Comparison of ENCODE assay signal across 10 cellular contexts in genomic region chr4:103306870-103307345, GRCh38.
DNase-seq lines count a peak whose midpoint lies in the region; ATAC-seq and TF ChIP-seq lines count a peak whose summit lies in the region.
"Had no signal": no experiment of that assay in that cellular context is flagged by ENCODE, and none has a peak within 500 bp of the region (broad histone marks: within the 10 kb centered on the region; RNA-seq: fewer than 3 reads in every experiment).

No MANE protein-coding gene starts in this region.

- H3K27me3 Mint-ChIP-seq in Calu3 (ENCODE audit: unreplicated experiment) = no peaks in the 10 kb centered on the region
- H3K27me3 Mint-ChIP-seq: central memory CD8-positive, alpha-beta T cell had no signal

- peak overlapping the region; percentile 58 for H3K4me3 ChIP-seq in SJCRH30
- no peak overlapping the region for H3K4me3 ChIP-seq in spleen
- H3K4me3 ChIP-seq: BLaER1 treated with 17β-estradiol and CSF1 and Interleukin-3, amounts not matched to agents 10 nM and 100 nM had no signal

- CTCF ChIA-PET in Calu3 (lab: Charles Lee) = interaction anchor here (0.7 to 1.3 kb wide), 2 partner anchors 10 to 115 kb away, joined by 3 to 5 read pairs; no protein-coding TSS in a partner anchor

- no peaks in the 10 kb centered on the region for H3K36me3 Mint-ChIP-seq in Calu3 (ENCODE audit: insufficient read depth, unreplicated experiment)

- TF ChIP-seq CTCF in Calu3 (IDR thresholded peaks at IDR 0.05; ENCODE audit: unreplicated experiment) (no peak), spleen (IDR thresholded peaks at IDR 0.05 in 8 of 11, conservative IDR thresholded peaks at IDR 0.05 in 3 of 11) (no peak)

- TF ChIP-seq POLR2A in spleen (IDR thresholded peaks at IDR 0.05) = no peak

- H3K4me1 Mint-ChIP-seq in Calu3 (ENCODE audit: low read depth, unreplicated experiment) = peaks cover 33% of the 10 kb centered on the region
- H3K4me1 Mint-ChIP-seq: central memory CD8-positive, alpha-beta T cell had no signal

- H3K9me3 ChIP-seq in SJCRH30 (replicated peaks) (no peaks in the 10 kb centered on the region), spleen (peaks cover 0 to 7% (median 0%) of the 10 kb centered on the region in 8 donors)
- H3K9me3 ChIP-seq: BLaER1 treated with 17β-estradiol and CSF1 and Interleukin-3, amounts not matched to agents 10 nM and 100 nM had no signal

- no peak for ATAC-seq in GM21825 (IDR thresholded peaks at IDR 0.05; ENCODE audit: unreplicated experiment)

- no TSS peak for BruUV-seq in Calu3 (replicated peaks; lab: Mats Ljungman, UMichigan)

- H3K27ac ChIP-seq in SJCRH30 (peak overlapping the region; percentile 58), spleen (no peak overlapping the region)
- H3K27ac ChIP-seq: BLaER1 treated with 17β-estradiol and CSF1 and Interleukin-3, amounts not matched to agents 10 nM and 100 nM had no signal

- H3K36me3 ChIP-seq in SJCRH30 (no peaks in the 10 kb centered on the region), spleen (no peaks in the 10 kb centered on the region)
- H3K36me3 ChIP-seq: BLaER1 treated with 17β-estradiol and CSF1 and Interleukin-3, amounts not matched to agents 10 nM and 100 nM had no signal

- WGBS in spleen, 5 donors = 36 to 46% (median 41%) methylated on average over 4 to 7 of the region's 7 CpGs

- DNase-seq in Calu3 = peak; percentile 55
- peak; percentile 72 to 80 for DNase-seq in SJCRH30
- DNase-seq in hippocampal formation (lab: John Stamatoyannopoulos, UW) = peak; percentile 64 to 78
- peak; percentile 92 for DNase-seq in pons (ENCODE audit: low spot score)
- DNase-seq in spleen = no peak
- no peak for DNase-seq in NCI-H524 treated with DMSO at 0.1 percent for 48 hours (lab: John Stamatoyannopoulos, UW)
- DNase-seq in posterior vena cava (ENCODE audit: low spot score) = no peak

- H3K27me3 ChIP-seq in SJCRH30 (no peaks in the 10 kb centered on the region), spleen (replicated peaks in 1 of 7) (peaks cover 0 to 8% (median 0%) of the 10 kb centered on the region in 7 donors)
- H3K27me3 ChIP-seq: BLaER1 treated with 17β-estradiol and CSF1 and Interleukin-3, amounts not matched to agents 10 nM and 100 nM had no signal

- peak overlapping the region; percentile 26 for H3K4me3 Mint-ChIP-seq in Calu3 (ENCODE audit: low read depth, unreplicated experiment)
- H3K4me3 Mint-ChIP-seq: central memory CD8-positive, alpha-beta T cell had no signal

- H3K9me3 Mint-ChIP-seq in Calu3 (ENCODE audit: low read depth, unreplicated experiment) = no peaks in the 10 kb centered on the region

- no peak overlapping the region for H3K27ac Mint-ChIP-seq in Calu3 (ENCODE audit: unreplicated experiment)

- intact Hi-C loops in Calu3 (cut with micrococcal nuclease; ENCODE audit: unreplicated experiment) (loop anchor here (10.0 kb wide), 1 partner anchor 102 kb away; no protein-coding TSS in a partner anchor), spleen (cut with DNase I; ENCODE audit: low total_unique reads) (no loop called here), posterior vena cava (cut with DNase I) (no loop called here)

- H3K4me1 ChIP-seq in SJCRH30 = peaks cover 3% of the 10 kb centered on the region; the same call in 1 of the 2 replicates
- H3K4me1 ChIP-seq in spleen = no peaks in the 10 kb centered on the region
- H3K4me1 ChIP-seq: BLaER1 treated with 17β-estradiol and CSF1 and Interleukin-3, amounts not matched to agents 10 nM and 100 nM had no signal

Comparison
In these comparisons a context has a peak if more than half of its experiments do, and no peak if none do; other contexts are left out.
1. DNase-seq: peak in Calu3 (single experiment), SJCRH30 (2 of 2), hippocampal formation (2 of 2) and pons (single experiment); none in spleen (single experiment), NCI-H524 treated with DMSO at 0.1 percent for 48 hours (single experiment) and posterior vena cava (single experiment).